In the genomic region with DNA sequence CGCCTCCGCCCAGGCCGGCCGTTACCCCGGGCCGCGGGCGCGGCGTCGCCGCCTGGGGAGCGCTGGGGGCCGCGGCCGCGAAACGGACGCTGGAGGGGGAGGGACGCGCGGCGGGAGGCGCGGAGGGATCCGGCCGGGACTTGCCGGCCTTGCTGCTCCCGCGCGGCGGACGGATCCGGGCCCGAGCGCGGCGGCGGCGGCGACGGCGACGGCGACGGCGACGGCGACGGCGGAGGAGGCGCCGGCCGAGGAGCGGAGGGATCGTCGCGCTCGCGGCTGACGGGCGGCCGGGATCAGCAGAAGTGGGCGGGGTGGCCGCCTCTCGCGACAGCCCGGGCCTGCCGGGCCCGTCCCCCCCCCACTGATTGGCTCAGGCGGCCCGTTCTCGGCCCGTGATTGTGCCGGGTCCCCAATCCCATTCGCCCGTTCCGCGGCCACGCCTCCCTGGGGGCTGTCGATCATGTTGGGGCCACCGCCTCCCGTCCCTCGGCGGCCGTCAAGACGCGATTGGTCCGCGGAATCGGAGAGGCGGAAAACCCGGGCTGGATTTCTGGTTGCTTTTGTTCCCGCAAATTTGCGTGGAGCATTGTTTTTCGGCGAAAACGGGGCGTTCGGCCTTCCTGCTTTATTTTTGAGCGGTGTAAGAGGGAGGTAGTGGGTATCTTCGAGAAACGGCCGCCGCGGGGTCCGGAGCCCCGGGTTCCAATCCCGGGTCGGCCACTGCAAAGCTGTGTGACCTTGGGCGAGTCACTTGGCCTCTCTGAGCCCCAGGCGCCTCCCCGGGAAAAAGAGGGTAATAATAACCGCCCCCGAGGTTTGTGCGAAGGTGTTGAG, we compare ENCODE assay signal across 1 cellular context.
TF ChIP-seq lines count a peak whose summit lies in the region.

A gene (minus strand): TSS at position 304 of the 834 bp plus-strand sequence. CDS start 786 bp downstream, outside the sequence.

TF ChIP-seq in A549, 52 proteins besides CTCF, POLR2A, EP300 and RAD21 (continued from another document):
- TF ChIP-seq, protein P1, sequence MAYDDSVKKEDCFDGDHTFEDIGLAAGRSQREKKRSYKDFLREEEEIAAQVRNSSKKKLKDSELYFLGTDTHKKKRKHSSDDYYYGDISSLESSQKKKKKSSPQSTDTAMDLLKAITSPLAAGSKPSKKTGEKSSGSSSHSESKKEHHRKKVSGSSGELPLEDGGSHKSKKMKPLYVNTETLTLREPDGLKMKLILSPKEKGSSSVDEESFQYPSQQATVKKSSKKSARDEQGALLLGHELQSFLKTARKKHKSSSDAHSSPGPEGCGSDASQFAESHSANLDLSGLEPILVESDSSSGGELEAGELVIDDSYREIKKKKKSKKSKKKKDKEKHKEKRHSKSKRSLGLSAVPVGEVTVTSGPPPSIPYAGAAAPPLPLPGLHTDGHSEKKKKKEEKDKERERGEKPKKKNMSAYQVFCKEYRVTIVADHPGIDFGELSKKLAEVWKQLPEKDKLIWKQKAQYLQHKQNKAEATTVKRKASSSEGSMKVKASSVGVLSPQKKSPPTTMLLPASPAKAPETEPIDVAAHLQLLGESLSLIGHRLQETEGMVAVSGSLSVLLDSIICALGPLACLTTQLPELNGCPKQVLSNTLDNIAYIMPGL (CRISPR knock-in tag; IDR thresholded peaks at IDR 0.05; ENCODE audit: borderline replicate concordance), result no peak
- TF ChIP-seq HOXB5 (CRISPR knock-in tag; IDR thresholded peaks at IDR 0.05) (0 out of 2 replicates have a peak, but pooled peaks have one; percentile 33), KDM5A (IDR thresholded peaks at IDR 0.05) (no peak), CHD4 (IDR thresholded peaks at IDR 0.05; ENCODE audit: borderline replicate concordance) (peak; percentile 96; the same call in 1 of the 2 replicates), GATA3 (IDR thresholded peaks at IDR 0.05; ENCODE audit: borderline replicate concordance) (no peak; the same call in 1 of the 2 replicates), HEYL (CRISPR knock-in tag; IDR thresholded peaks at IDR 0.05) (no peak), SMC3 (IDR thresholded peaks at IDR 0.05) (no peak), HOXB13 (CRISPR knock-in tag; IDR thresholded peaks at IDR 0.05; ENCODE audit: low read depth) (no peak), TFCP2L1 (CRISPR knock-in tag; IDR thresholded peaks at IDR 0.05) (no peak), FOXS1 (CRISPR knock-in tag; IDR thresholded peaks at IDR 0.05) (no peak), POLR2AphosphoS2 (conservative IDR thresholded peaks at IDR 0.05; ENCODE audit: low read length) (no peak), KDM1A (IDR thresholded peaks at IDR 0.05; ENCODE audit: low read depth) (peak; percentile 100), HDAC2 (IDR thresholded peaks at IDR 0.05) (peak; percentile 97), RCOR1 (IDR thresholded peaks at IDR 0.05; ENCODE audit: low read depth, low read length) (no peak), ZNF302 (CRISPR knock-in tag; IDR thresholded peaks at IDR 0.05) (no peak), RFX5 (IDR thresholded peaks at IDR 0.05) (no peak; the same call in 1 of the 2 replicates), BHLHE40 (IDR thresholded peaks at IDR 0.05; ENCODE audit: low read depth, low read length) (peak; percentile 40; the same call in 1 of the 2 replicates)
- TF ChIP-seq, protein P2, sequence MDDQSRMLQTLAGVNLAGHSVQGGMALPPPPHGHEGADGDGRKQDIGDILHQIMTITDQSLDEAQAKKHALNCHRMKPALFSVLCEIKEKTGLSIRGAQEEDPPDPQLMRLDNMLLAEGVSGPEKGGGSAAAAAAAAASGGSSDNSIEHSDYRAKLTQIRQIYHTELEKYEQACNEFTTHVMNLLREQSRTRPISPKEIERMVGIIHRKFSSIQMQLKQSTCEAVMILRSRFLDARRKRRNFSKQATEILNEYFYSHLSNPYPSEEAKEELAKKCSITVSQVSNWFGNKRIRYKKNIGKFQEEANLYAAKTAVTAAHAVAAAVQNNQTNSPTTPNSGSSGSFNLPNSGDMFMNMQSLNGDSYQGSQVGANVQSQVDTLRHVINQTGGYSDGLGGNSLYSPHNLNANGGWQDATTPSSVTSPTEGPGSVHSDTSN (IDR thresholded peaks at IDR 0.05), result peak; percentile 89
- TF ChIP-seq, protein P3, sequence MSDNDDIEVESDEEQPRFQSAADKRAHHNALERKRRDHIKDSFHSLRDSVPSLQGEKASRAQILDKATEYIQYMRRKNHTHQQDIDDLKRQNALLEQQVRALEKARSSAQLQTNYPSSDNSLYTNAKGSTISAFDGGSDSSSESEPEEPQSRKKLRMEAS (IDR thresholded peaks at IDR 0.05), result peak; percentile 35
- TF ChIP-seq, protein P4, sequence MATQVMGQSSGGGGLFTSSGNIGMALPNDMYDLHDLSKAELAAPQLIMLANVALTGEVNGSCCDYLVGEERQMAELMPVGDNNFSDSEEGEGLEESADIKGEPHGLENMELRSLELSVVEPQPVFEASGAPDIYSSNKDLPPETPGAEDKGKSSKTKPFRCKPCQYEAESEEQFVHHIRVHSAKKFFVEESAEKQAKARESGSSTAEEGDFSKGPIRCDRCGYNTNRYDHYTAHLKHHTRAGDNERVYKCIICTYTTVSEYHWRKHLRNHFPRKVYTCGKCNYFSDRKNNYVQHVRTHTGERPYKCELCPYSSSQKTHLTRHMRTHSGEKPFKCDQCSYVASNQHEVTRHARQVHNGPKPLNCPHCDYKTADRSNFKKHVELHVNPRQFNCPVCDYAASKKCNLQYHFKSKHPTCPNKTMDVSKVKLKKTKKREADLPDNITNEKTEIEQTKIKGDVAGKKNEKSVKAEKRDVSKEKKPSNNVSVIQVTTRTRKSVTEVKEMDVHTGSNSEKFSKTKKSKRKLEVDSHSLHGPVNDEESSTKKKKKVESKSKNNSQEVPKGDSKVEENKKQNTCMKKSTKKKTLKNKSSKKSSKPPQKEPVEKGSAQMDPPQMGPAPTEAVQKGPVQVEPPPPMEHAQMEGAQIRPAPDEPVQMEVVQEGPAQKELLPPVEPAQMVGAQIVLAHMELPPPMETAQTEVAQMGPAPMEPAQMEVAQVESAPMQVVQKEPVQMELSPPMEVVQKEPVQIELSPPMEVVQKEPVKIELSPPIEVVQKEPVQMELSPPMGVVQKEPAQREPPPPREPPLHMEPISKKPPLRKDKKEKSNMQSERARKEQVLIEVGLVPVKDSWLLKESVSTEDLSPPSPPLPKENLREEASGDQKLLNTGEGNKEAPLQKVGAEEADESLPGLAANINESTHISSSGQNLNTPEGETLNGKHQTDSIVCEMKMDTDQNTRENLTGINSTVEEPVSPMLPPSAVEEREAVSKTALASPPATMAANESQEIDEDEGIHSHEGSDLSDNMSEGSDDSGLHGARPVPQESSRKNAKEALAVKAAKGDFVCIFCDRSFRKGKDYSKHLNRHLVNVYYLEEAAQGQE (IDR thresholded peaks at IDR 0.05), result peak; percentile 97
- TF ChIP-seq, protein P5, sequence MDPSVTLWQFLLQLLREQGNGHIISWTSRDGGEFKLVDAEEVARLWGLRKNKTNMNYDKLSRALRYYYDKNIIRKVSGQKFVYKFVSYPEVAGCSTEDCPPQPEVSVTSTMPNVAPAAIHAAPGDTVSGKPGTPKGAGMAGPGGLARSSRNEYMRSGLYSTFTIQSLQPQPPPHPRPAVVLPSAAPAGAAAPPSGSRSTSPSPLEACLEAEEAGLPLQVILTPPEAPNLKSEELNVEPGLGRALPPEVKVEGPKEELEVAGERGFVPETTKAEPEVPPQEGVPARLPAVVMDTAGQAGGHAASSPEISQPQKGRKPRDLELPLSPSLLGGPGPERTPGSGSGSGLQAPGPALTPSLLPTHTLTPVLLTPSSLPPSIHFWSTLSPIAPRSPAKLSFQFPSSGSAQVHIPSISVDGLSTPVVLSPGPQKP (IDR thresholded peaks at IDR 0.05; ENCODE audit: low read depth, low read length), result no peak
- TF ChIP-seq, protein P6, sequence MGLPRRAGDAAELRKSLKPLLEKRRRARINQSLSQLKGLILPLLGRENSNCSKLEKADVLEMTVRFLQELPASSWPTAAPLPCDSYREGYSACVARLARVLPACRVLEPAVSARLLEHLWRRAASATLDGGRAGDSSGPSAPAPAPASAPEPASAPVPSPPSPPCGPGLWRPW (IDR thresholded peaks at IDR 0.05), result no peak
TF ChIP-seq in A549: peak in this region for 14.
